10 cellular contexts compared by ENCODE assay signal in the genomic region with DNA sequence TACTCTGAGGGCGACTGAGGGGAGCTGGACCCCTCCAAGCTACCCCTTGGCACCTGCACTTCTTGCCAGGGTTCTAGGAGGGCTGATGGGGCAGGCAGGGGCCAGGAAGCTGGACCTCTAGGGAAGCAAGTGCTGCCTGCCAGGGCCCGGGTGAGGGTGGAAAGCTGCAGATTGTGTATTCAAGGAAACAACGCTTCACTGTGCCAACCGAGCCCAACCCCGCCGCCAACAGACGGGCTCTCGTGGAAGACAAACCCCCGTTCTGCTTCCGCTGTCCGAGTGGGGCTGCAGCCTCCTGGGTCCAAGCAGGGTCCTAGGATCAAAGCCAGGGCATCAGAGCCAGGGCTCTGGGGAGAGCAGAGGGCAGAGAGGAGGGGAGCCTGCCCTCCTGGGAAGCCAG. TPM values are rescaled to one million over a fixed set of nuclear protein-coding genes. Genes with fewer than 3 reads are reported as not detected.
DNase-seq lines count a peak whose midpoint lies in the region; ATAC-seq, FAIRE-seq and TF ChIP-seq lines count a peak whose summit lies in the region.
"Had no signal": no experiment of that assay in that cellular context is flagged by ENCODE, and none has a peak within 500 bp of the region (broad histone marks: within the 10 kb centered on the region; RNA-seq: fewer than 3 reads in every experiment).

No MANE protein-coding gene starts in this region.

- peaks cover 74% of the 10 kb centered on the region for H3K4me1 Mint-ChIP-seq in activated T-cell treated with anti-CD3 and anti-CD28 coated beads, Interleukin-2, amount 50 U/mL, for 72 hours (ENCODE audit: low read depth)

- no peak overlapping the region for H2AFZ ChIP-seq in K562 (ENCODE audit: low read depth, low read length)
- H2AFZ ChIP-seq in MM.1S (ENCODE audit: low read length), result no peak overlapping the region

- CTCF ChIA-PET in K562 (lab: Yijun Ruan, JAX; ENCODE audit: low intra/inter-chr PET ratio), result no interaction called here

- no peak overlapping the region for H3K27ac ChIP-seq in K562 (ENCODE audit: extremely low read depth, low read depth, low read length)
- H3K27ac ChIP-seq in thoracic aorta, result no peak overlapping the region
- H3K27ac ChIP-seq in MM.1S (ENCODE audit: low read length), result no peak overlapping the region

- no peaks in the 10 kb centered on the region for H3K9me1 ChIP-seq in K562 (ENCODE audit: control insufficient read depth, insufficient read depth, low read length)

- BruUV-seq in K562 (replicated peaks; lab: Mats Ljungman, UMichigan), result no TSS peak

- H3K9me3 ChIP-seq in K562 (replicated peaks; ENCODE audit: control insufficient read depth, insufficient read depth, low read depth, low read length) (no peaks in the 10 kb centered on the region), thoracic aorta (no peaks in the 10 kb centered on the region), MM.1S (replicated peaks; ENCODE audit: insufficient read depth, low read length) (no peaks in the 10 kb centered on the region)
- H3K9me3 ChIP-seq: breast epithelium had no signal

- peaks cover 29% of the 10 kb centered on the region for H3K79me2 ChIP-seq in K562 (ENCODE audit: control insufficient read depth, insufficient read depth, low read length)
- peaks cover 33% of the 10 kb centered on the region for H3K79me2 ChIP-seq in MM.1S (ENCODE audit: low read length)

- in situ Hi-C loops in K562 (cut with MboI), result no loop called here

- TF ChIP-seq CTCF in K562 (IDR thresholded peaks at IDR 0.05 in 2 of 3, conservative IDR thresholded peaks at IDR 0.05 in 1 of 3; ENCODE audit: insufficient read depth in 2 of 3, low read depth in 1 of 3, low read length in 3 of 3) (no peak), thoracic aorta (IDR thresholded peaks at IDR 0.05) (no peak), MM.1S (IDR thresholded peaks at IDR 0.05; ENCODE audit: low read length) (no peak)

- WGBS in K562 (ENCODE audit: insufficient coverage, low coverage, missing lambda C conversion rate), result 90% methylated on average over 11 of the region's 11 CpGs

- FAIRE-seq in K562 (lab: Jason Lieb, UNC) (no peak), GM19239 (lab: Jason Lieb, UNC) (no peak)

- H3K36me3 ChIP-seq in K562 (ENCODE audit: control insufficient read depth, insufficient read depth, low read length) (peaks cover 31% of the 10 kb centered on the region), thoracic aorta (no peaks in the 10 kb centered on the region), MM.1S (replicated peaks; ENCODE audit: insufficient read depth, low read length) (no peaks in the 10 kb centered on the region)
- H3K36me3 ChIP-seq: breast epithelium had no signal

- no peak for TF ChIP-seq EP300 in K562 (IDR thresholded peaks at IDR 0.05; ENCODE audit: low read length)

- no peak overlapping the region for H3K4me2 ChIP-seq in K562 (ENCODE audit: insufficient read depth, low read length)
- H3K4me2 ChIP-seq in MM.1S (ENCODE audit: low read depth, low read length), result no peak overlapping the region

- no peak overlapping the region for H3K27ac Mint-ChIP-seq in activated T-cell treated with anti-CD3 and anti-CD28 coated beads, Interleukin-2, amount 50 U/mL, for 72 hours

- TF ChIP-seq POLR2A in K562 (conservative IDR thresholded peaks at IDR 0.05), result no peak

- no peaks in the 10 kb centered on the region for H3K9me2 ChIP-seq in MM.1S (replicated peaks; ENCODE audit: insufficient read depth, low read length)

- POLR2A ChIA-PET in K562 (lab: Yijun Ruan, JAX), result interaction anchor here (0.6 to 1.1 kb wide), 5 partner anchors 14 to 247 kb away, joined by 3 to 4 read pairs (median 3); a partner anchor contains a TSS

- TF ChIP-seq RAD21 in K562 (CRISPR knock-in tag; conservative IDR thresholded peaks at IDR 0.05 in 1 of 2, IDR thresholded peaks at IDR 0.05 in 1 of 2), result no peak

- no peaks in the 10 kb centered on the region for H3K9me3 Mint-ChIP-seq in activated T-cell treated with anti-CD3 and anti-CD28 coated beads, Interleukin-2, amount 50 U/mL, for 72 hours

- DNase-seq in activated T-cell treated with anti-CD3 and anti-CD28 coated beads, Interleukin-2, amount 50 U/mL, for 72 hours, result no peak
- DNase-seq in activated T-cell treated with anti-CD3 and anti-CD28 coated beads for 4 hours (no peak), K562 (ENCODE audit: extremely low read depth in 1 of 4, low spot score in 3 of 4) (no peak), mucosa of gallbladder (ENCODE audit: low spot score) (peak; percentile 48), thoracic aorta (ENCODE audit: low spot score) (no peak), MM.1S (no peak), GM19239 (ENCODE audit: insufficient read length, low spot score) (no peak)
- DNase-seq: foreskin melanocyte had no signal

- no peaks in the 10 kb centered on the region for H3F3A ChIP-seq in MM.1S (ENCODE audit: insufficient read depth, low read length)

- peaks cover 27% of the 10 kb centered on the region for H4K20me1 ChIP-seq in K562 (replicated peaks; ENCODE audit: control insufficient read depth, insufficient read depth, low read length)
- no peaks in the 10 kb centered on the region for H4K20me1 ChIP-seq in MM.1S (ENCODE audit: insufficient read depth, low read length)

- H3K27me3 Mint-ChIP-seq in activated T-cell treated with anti-CD3 and anti-CD28 coated beads, Interleukin-2, amount 50 U/mL, for 72 hours (ENCODE audit: low read depth), result peaks cover 11% of the 10 kb centered on the region

- H3K4me1 ChIP-seq in K562 (replicated peaks in 1 of 2; ENCODE audit: control insufficient read depth in 2 of 2, insufficient read depth in 2 of 2, low read length in 2 of 2) (peaks cover 45 to 70% of the 10 kb centered on the region in 2 experiments), thoracic aorta (ENCODE audit: control insufficient read depth in 1 of 2, low read depth in 2 of 2) (peaks cover 12 to 43% of the 10 kb centered on the region in 2 donors), MM.1S (ENCODE audit: low read length) (no peaks in the 10 kb centered on the region)

- peak overlapping the region; percentile 95 to 96 for H3K4me3 Mint-ChIP-seq in activated T-cell treated with anti-CD3 and anti-CD28 coated beads, Interleukin-2, amount 50 U/mL, for 72 hours

- H3K27me3 ChIP-seq in K562 (ENCODE audit: control insufficient read depth in 2 of 2, insufficient read depth in 2 of 2, low read length in 2 of 2) (no peaks in the 10 kb centered on the region), thoracic aorta (replicated peaks; ENCODE audit: insufficient read depth) (no peaks in the 10 kb centered on the region), MM.1S (replicated peaks; ENCODE audit: insufficient read depth, low read length) (peaks cover 12% of the 10 kb centered on the region)
- H3K27me3 ChIP-seq: breast epithelium had no signal

- intact Hi-C loops in K562 (cut with micrococcal nuclease), result no loop called here

- peaks cover 3 to 4% of the 10 kb centered on the region in 2 donors for H3K36me3 Mint-ChIP-seq in activated T-cell treated with anti-CD3 and anti-CD28 coated beads, Interleukin-2, amount 50 U/mL, for 72 hours (ENCODE audit: insufficient read depth in 2 of 2)

- H3K4me3 ChIP-seq in K562 (no peak overlapping the region), thoracic aorta (peak overlapping the region; percentile 89), MM.1S (ENCODE audit: low read length) (no peak overlapping the region)

- H3K9ac ChIP-seq in K562 (ENCODE audit: insufficient read depth in 1 of 2, low read depth in 2 of 2, low read length in 2 of 2), result no peak overlapping the region; a peak in 1 of 4 replicates
- no peak overlapping the region for H3K9ac ChIP-seq in MM.1S (ENCODE audit: low read length)

- no peak for ATAC-seq in activated T-cell treated with anti-CD3 and anti-CD28 coated beads, Interleukin-2, amount 50 U/mL, for 72 hours (replicated peaks in 1 of 2)
- ATAC-seq in K562, result no peak
- ATAC-seq in thoracic aorta (ENCODE audit: insufficient number of reproducible peaks, low FRiP score, low read depth), result no peak
- no peak for ATAC-seq in GM18873 (IDR thresholded peaks at IDR 0.05; ENCODE audit: low FRiP score, unreplicated experiment)

RNA-seq across cellular contexts. Expression of gene EFHD2, which starts 3.2 kb away (rescaled TPM):
- 10 to 100 TPM; 30.3 to 45.7 TPM for total RNA-seq in activated T-cell treated with anti-CD3 and anti-CD28 coated beads, Interleukin-2, amount 50 U/mL, for 72 hours
- 5.8 and 18.8 TPM in 2 replicates for total RNA-seq in K562 (2011; cell fraction: chromatin; rRNA removed; ENCODE audit: low replicate concordance)
- 14.5 and 18.0 TPM in 2 replicates for total RNA-seq in K562 (2011; cell fraction: nucleolus; rRNA removed)
- total RNA-seq in K562 (2011; cell fraction: nucleoplasm; rRNA removed), result 10.8 and 14.2 TPM in 2 replicates
- 53.6 and 62.9 TPM in 2 replicates for total RNA-seq in K562 (2014; rRNA removed)
- 8.6 and 8.8 TPM in 2 replicates for total RNA-seq in K562 (2014; rRNA removed; fragmentation: Illumina TruSeq; extraction: Trizol)
- total RNA-seq in K562 (2015; rRNA removed; fragmentation: Illumina TruSeq; extraction: Trizol), result 25.2 and 27.9 TPM in 2 replicates
- total RNA-seq in K562 (2021), result 64.3 and 70.0 TPM in 2 replicates
- 19.7 and 22.8 TPM in 2 replicates for polyA plus RNA-seq in K562 (2011; rRNA removed)
- polyA plus RNA-seq in K562 (2011; cell fraction: cytosol; rRNA removed), result 25.0 and 52.4 TPM in 2 replicates
- polyA plus RNA-seq in K562 (2011; cell fraction: nucleus; rRNA removed), result 15.0 and 24.5 TPM in 2 replicates
- 38.1 and 44.7 TPM in 2 replicates for polyA plus RNA-seq in K562 (2012)
- 26.1 and 40.7 TPM in 2 replicates for polyA plus RNA-seq in K562 (2014; fragmentation: Illumina TruSeq; extraction: Trizol)
- 1 to 10 TPM; 1.7 to 1.8 TPM for polyA plus RNA-seq in K562 (2014; fragmentation: Nextera tagmentation; extraction: Ambion mirVana)
- polyA plus RNA-seq in K562 (2014; rRNA removed), result 62.3 and 73.5 TPM in 2 replicates
- polyA minus RNA-seq in K562 (2011; rRNA and poly(A)+ RNA removed), result 5.5 and 6.9 TPM in 2 replicates
- 16.4 and 20.5 TPM in 2 replicates for polyA minus RNA-seq in K562 (2011; cell fraction: cytosol; rRNA and poly(A)+ RNA removed)
- polyA minus RNA-seq in K562 (2011; cell fraction: nucleus; rRNA and poly(A)+ RNA removed), result 4.4 and 5.1 TPM in 2 replicates
- total RNA-seq in mucosa of gallbladder, result 108 TPM
- total RNA-seq in thoracic aorta, result 10 to 100 TPM; 36.0 to 71.3 TPM

RNA-seq across cellular contexts. Expression of gene CTRC, which starts 25.4 kb away (rescaled TPM):
- 1 to 10 TPM in 1 of 2 donors, not detected in 1; 1.1 TPM for total RNA-seq in activated T-cell treated with anti-CD3 and anti-CD28 coated beads, Interleukin-2, amount 50 U/mL, for 72 hours
- total RNA-seq in K562 (2011; cell fraction: chromatin; rRNA removed; ENCODE audit: low replicate concordance), result not detected in 2 replicates
- total RNA-seq in K562 (2011; cell fraction: nucleolus; rRNA removed), result not detected in 2 replicates
- not detected in 2 replicates for total RNA-seq in K562 (2011; cell fraction: nucleoplasm; rRNA removed)
- total RNA-seq in K562 (2014; rRNA removed), result not detected in 2 replicates
- total RNA-seq in K562 (2014; rRNA removed; fragmentation: Illumina TruSeq; extraction: Trizol), result not detected in 2 replicates
- total RNA-seq in K562 (2015; rRNA removed; fragmentation: Illumina TruSeq; extraction: Trizol), result not detected in 2 replicates
- total RNA-seq in K562 (2021), result 0.84 and 1.2 TPM in 2 replicates
- polyA plus RNA-seq in K562 (2011; rRNA removed), result not detected in 2 replicates
- polyA plus RNA-seq in K562 (2011; cell fraction: cytosol; rRNA removed), result not detected in 2 replicates
- not detected in 2 replicates for polyA plus RNA-seq in K562 (2011; cell fraction: nucleus; rRNA removed)
- polyA plus RNA-seq in K562 (2012), result 0.03 and 0.12 TPM in 2 replicates
- polyA plus RNA-seq in K562 (2014; fragmentation: Illumina TruSeq; extraction: Trizol), result not detected in 2 replicates
- polyA plus RNA-seq in K562 (2014; fragmentation: Nextera tagmentation; extraction: Ambion mirVana), result not detected
- not detected in 2 replicates for polyA plus RNA-seq in K562 (2014; rRNA removed)
- polyA minus RNA-seq in K562 (2011; rRNA and poly(A)+ RNA removed), result not detected in 2 replicates
- polyA minus RNA-seq in K562 (2011; cell fraction: cytosol; rRNA and poly(A)+ RNA removed), result not detected in 2 replicates
- not detected in 2 replicates for polyA minus RNA-seq in K562 (2011; cell fraction: nucleus; rRNA and poly(A)+ RNA removed)
- 5.3 TPM for total RNA-seq in mucosa of gallbladder
- total RNA-seq in thoracic aorta, result under 1 TPM in 1 of 2 donors, not detected in 1; 0.95 TPM

RNA-seq across cellular contexts. Expression of gene CELA2A, which starts 43.7 kb away (rescaled TPM):
- not detected for total RNA-seq in activated T-cell treated with anti-CD3 and anti-CD28 coated beads, Interleukin-2, amount 50 U/mL, for 72 hours
- total RNA-seq in K562 (2011; cell fraction: chromatin; rRNA removed; ENCODE audit: low replicate concordance), result not detected in 2 replicates
- total RNA-seq in K562 (2011; cell fraction: nucleolus; rRNA removed), result not detected in 2 replicates
- total RNA-seq in K562 (2011; cell fraction: nucleoplasm; rRNA removed), result not detected in 2 replicates
- total RNA-seq in K562 (2014; rRNA removed), result not detected in 2 replicates
- not detected in 2 replicates for total RNA-seq in K562 (2014; rRNA removed; fragmentation: Illumina TruSeq; extraction: Trizol)
- not detected in 2 replicates for total RNA-seq in K562 (2015; rRNA removed; fragmentation: Illumina TruSeq; extraction: Trizol)
- 0.47 and 0.62 TPM in 2 replicates for total RNA-seq in K562 (2021)
- polyA plus RNA-seq in K562 (2011; rRNA removed), result not detected in 2 replicates
- polyA plus RNA-seq in K562 (2011; cell fraction: cytosol; rRNA removed), result not detected in 2 replicates
- 0.17 TPM in 1 of 2 replicates, not detected in the other for polyA plus RNA-seq in K562 (2011; cell fraction: nucleus; rRNA removed)
- polyA plus RNA-seq in K562 (2012), result 0.30 TPM in 1 of 2 replicates, not detected in the other
- not detected in 2 replicates for polyA plus RNA-seq in K562 (2014; fragmentation: Illumina TruSeq; extraction: Trizol)
- not detected for polyA plus RNA-seq in K562 (2014; fragmentation: Nextera tagmentation; extraction: Ambion mirVana)
- polyA plus RNA-seq in K562 (2014; rRNA removed), result not detected in 2 replicates
- not detected in 2 replicates for polyA minus RNA-seq in K562 (2011; rRNA and poly(A)+ RNA removed)
- polyA minus RNA-seq in K562 (2011; cell fraction: cytosol; rRNA and poly(A)+ RNA removed), result not detected in 2 replicates
- not detected in 2 replicates for polyA minus RNA-seq in K562 (2011; cell fraction: nucleus; rRNA and poly(A)+ RNA removed)
- total RNA-seq in mucosa of gallbladder, result 1.8 TPM
- not detected for total RNA-seq in thoracic aorta
- total RNA-seq: breast epithelium had no signal
